Comparison of ENCODE assay signal across 19 cellular contexts in genomic region chr14:54147285-54147684, GRCh38.
DNase-seq lines count a peak whose midpoint lies in the region; ATAC-seq and TF ChIP-seq lines count a peak whose summit lies in the region.
"Had no signal": no experiment of that assay in that cellular context is flagged by ENCODE, and none has a peak within 500 bp of the region (broad histone marks: within the 10 kb centered on the region; RNA-seq: fewer than 3 reads in every experiment).

No MANE protein-coding gene starts in this region.

- in situ Hi-C loops in GM13976 (cut with MboI; ENCODE audit: low sequenced_read_pairs, unreplicated experiment): no loop called here

- no peaks in the 10 kb centered on the region; the same call in 1 of the 2 replicates for H3K27me3 Mint-ChIP-seq in HFFc6 (ENCODE audit: insufficient read depth)

- DNase-seq in HFFc6 (peak; percentile 93), T1000 (lab: John Stamatoyannopoulos, UW) (peak; percentile 68), smooth muscle cell of the brain vasculature (ENCODE audit: low read depth, low spot score) (peak; percentile 46), GM13976 (ENCODE audit: low spot score) (no peak), DMS79 (lab: John Stamatoyannopoulos, UW) (no peak), middle frontal gyrus (ENCODE audit: extremely low spot score, low spot score) (no peak)
- DNase-seq: activated CD4-positive, alpha-beta T cell treated with anti-CD3 and anti-CD28 coated beads for 36 hours; activated CD8-positive, alpha-beta memory T cell treated with anti-CD3 and anti-CD28 coated beads, Interleukin-2, amount 50 U/mL, for 48 hours; activated naive CD4-positive, alpha-beta T cell treated with anti-CD3 and anti-CD28 coated beads for 36 hours; DND-41; islet precursor cell; Karpas-422; NCI-H1694 treated with DMSO at 0.1 percent for 48 hours; NCI-H526; Peyer's patch; stimulated activated naive CD4-positive, alpha-beta T cell treated with Interleukin-2 at 50 U/mL for 16 hours; T-helper 2 cell had no signal

- ATAC-seq in esophagus mucosa: peak; percentile 60
- ATAC-seq: activated CD4-positive, alpha-beta T cell treated with anti-CD3 and anti-CD28 coated beads for 36 hours had no signal

- no peaks in the 10 kb centered on the region; the same call in 1 of the 2 replicates for H3K36me3 Mint-ChIP-seq in HFFc6 (ENCODE audit: low read depth)

- H3K4me1 Mint-ChIP-seq in HFFc6 (ENCODE audit: low read depth): peaks cover 24% of the 10 kb centered on the region
- H3K4me1 Mint-ChIP-seq: activated CD4-positive, alpha-beta T cell treated with anti-CD3 and anti-CD28 coated beads for 36 hours; central memory CD8-positive, alpha-beta T cell had no signal

- H3K9me3 Mint-ChIP-seq in HFFc6: peaks cover 15% of the 10 kb centered on the region

- no peak overlapping the region; the same call in 1 of the 2 replicates for H3K4me3 Mint-ChIP-seq in HFFc6
- H3K4me3 Mint-ChIP-seq: activated CD4-positive, alpha-beta T cell treated with anti-CD3 and anti-CD28 coated beads for 36 hours; activated naive CD4-positive, alpha-beta T cell treated with anti-CD3 and anti-CD28 coated beads for 36 hours; central memory CD8-positive, alpha-beta T cell had no signal

- H3K27ac Mint-ChIP-seq in HFFc6: peak overlapping the region; percentile 57; the same call in 1 of the 2 replicates
- H3K27ac Mint-ChIP-seq: activated CD4-positive, alpha-beta T cell treated with anti-CD3 and anti-CD28 coated beads for 36 hours; activated naive CD4-positive, alpha-beta T cell treated with anti-CD3 and anti-CD28 coated beads for 36 hours had no signal

- TF ChIP-seq CTCF in HFFc6 (IDR thresholded peaks at IDR 0.05): no peak
- TF ChIP-seq CTCF in GM13976 (IDR thresholded peaks at IDR 0.05; ENCODE audit: borderline replicate concordance, control extremely low read depth, extremely low read depth, insufficient read depth, missing control alignments): no peak

Comparison
In these comparisons a context has a peak if more than half of its experiments do, and no peak if none do; other contexts are left out.
1. DNase-seq: peak in HFFc6 (single experiment), T1000 (single experiment) and smooth muscle cell of the brain vasculature (single experiment); none in GM13976 (single experiment), DMS79 (single experiment) and middle frontal gyrus (single experiment).